ENCODE assay signal across 8 cellular contexts in the genomic region with DNA sequence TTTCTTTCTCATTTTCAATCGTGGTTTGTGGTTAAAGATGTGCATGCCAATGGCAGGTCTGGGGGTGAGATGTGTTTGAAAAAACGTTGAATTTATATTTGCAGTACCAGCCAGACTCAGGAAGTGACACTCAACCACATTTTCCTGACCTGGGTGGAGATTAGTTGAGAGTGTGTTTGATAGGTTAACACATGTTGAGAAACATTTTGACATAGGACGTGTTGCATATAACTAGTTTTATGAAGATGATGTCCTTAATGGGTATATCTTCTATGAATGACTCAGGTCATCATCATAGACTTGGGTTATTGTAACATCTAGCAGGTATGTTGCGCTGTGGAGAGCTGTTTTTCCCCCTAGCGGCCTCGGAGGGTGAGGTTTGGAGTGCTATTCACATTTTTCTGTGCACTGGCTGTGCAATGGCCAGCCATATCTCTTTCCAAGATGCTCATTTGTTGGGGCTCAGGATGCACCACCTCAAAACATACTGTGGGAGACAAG. TPM values are rescaled to one million over a fixed set of nuclear protein-coding genes. Genes with fewer than 3 reads are reported as not detected.
DNase-seq lines count a peak whose midpoint lies in the region; ATAC-seq and TF ChIP-seq lines count a peak whose summit lies in the region.

No MANE protein-coding gene starts in this region.

- H3K27ac ChIP-seq in cardiac muscle cell = no peak overlapping the region
- H3K27ac ChIP-seq in heart right ventricle = peak overlapping the region in 1 of 10 donors; percentile 38
- no peak overlapping the region for H3K27ac ChIP-seq in testis

- 74 to 79% methylated on average over 6 of the region's 6 CpGs for WGBS in heart right ventricle, 2 donors
- WGBS in testis, 2 donors = 78 to 87% methylated on average over 6 of the region's 6 CpGs

- no peaks in the 10 kb centered on the region for H3K9me3 ChIP-seq in cardiac muscle cell (ENCODE audit: low read depth)
- H3K9me3 ChIP-seq in heart right ventricle = peaks cover 0 to 6% (median 0%) of the 10 kb centered on the region in 11 donors
- no peaks in the 10 kb centered on the region for H3K9me3 ChIP-seq in testis

- H3K4me3 ChIP-seq in cardiac muscle cell = no peak overlapping the region
- no peak overlapping the region for H3K4me3 ChIP-seq in heart right ventricle
- no peak overlapping the region for H3K4me3 ChIP-seq in testis

- H3K36me3 Mint-ChIP-seq in activated naive CD8-positive, alpha-beta T cell treated with anti-CD3 and anti-CD28 coated beads for 36 hours = peaks cover 6% of the 10 kb centered on the region

- peak; percentile 50 for TF ChIP-seq CTCF in cardiac muscle cell (IDR thresholded peaks at IDR 0.05; ENCODE audit: low read depth, low read length)
- TF ChIP-seq CTCF in heart right ventricle (IDR thresholded peaks at IDR 0.05) = peak in 1 of 9 donors; percentile 24
- TF ChIP-seq CTCF in testis (IDR thresholded peaks at IDR 0.05) = no peak

- intact Hi-C loops in heart right ventricle (cut with DNase I) = no loop called here
- intact Hi-C loops in testis (cut with DNase I; ENCODE audit: low total_unique reads) = no loop called here

- peaks cover 9% of the 10 kb centered on the region for H3K9me3 Mint-ChIP-seq in activated naive CD8-positive, alpha-beta T cell treated with anti-CD3 and anti-CD28 coated beads for 36 hours

- H3K27me3 ChIP-seq in cardiac muscle cell = no peaks in the 10 kb centered on the region
- no peaks in the 10 kb centered on the region for H3K27me3 ChIP-seq in heart right ventricle
- no peaks in the 10 kb centered on the region for H3K27me3 ChIP-seq in testis

- peaks cover 38% of the 10 kb centered on the region for H3K4me1 Mint-ChIP-seq in activated naive CD8-positive, alpha-beta T cell treated with anti-CD3 and anti-CD28 coated beads for 36 hours

- no peak for ATAC-seq in heart right ventricle
- peak; percentile 90 for ATAC-seq in HG03342 (IDR thresholded peaks at IDR 0.05; ENCODE audit: unreplicated experiment)

- no peak for TF ChIP-seq POLR2A in testis (IDR thresholded peaks at IDR 0.05)

- H3K36me3 ChIP-seq in cardiac muscle cell (no peaks in the 10 kb centered on the region), heart right ventricle (no peaks in the 10 kb centered on the region), testis (ENCODE audit: low read depth, missing control alignments) (no peaks in the 10 kb centered on the region)

- H3K27me3 Mint-ChIP-seq in activated naive CD8-positive, alpha-beta T cell treated with anti-CD3 and anti-CD28 coated beads for 36 hours = no peaks in the 10 kb centered on the region

- DNase-seq in cardiac muscle cell (ENCODE audit: low read depth in 1 of 2, low spot score in 1 of 2) (peak in 1 of 2 donors; percentile 44), heart right ventricle (no peak), SW480 (ENCODE audit: low spot score) (peak; percentile 60), testis (no peak), amniotic stem cell (lab: John Stamatoyannopoulos, UW) (no peak)
- DNase-seq in activated naive CD8-positive, alpha-beta T cell treated with anti-CD3 and anti-CD28 coated beads for 36 hours = peak; percentile 80
- peak; percentile 67 to 74 for DNase-seq in stimulated activated CD4-positive, alpha-beta T cell treated with anti-CD3 and anti-CD28 coated beads, Interleukin-15, amount 100 ng/mL, for 48 hours (ENCODE audit: low read depth in 2 of 2)

- no peaks in the 10 kb centered on the region for H3K4me1 ChIP-seq in cardiac muscle cell (ENCODE audit: low read depth)
- H3K4me1 ChIP-seq in heart right ventricle = peaks cover 0 to 36% (median 13%) of the 10 kb centered on the region in 9 donors
- no peaks in the 10 kb centered on the region for H3K4me1 ChIP-seq in testis

- peak overlapping the region; percentile 69 for H3K4me3 Mint-ChIP-seq in activated naive CD8-positive, alpha-beta T cell treated with anti-CD3 and anti-CD28 coated beads for 36 hours

- H3K27ac Mint-ChIP-seq in activated naive CD8-positive, alpha-beta T cell treated with anti-CD3 and anti-CD28 coated beads for 36 hours = peak overlapping the region; percentile 92

RNA-seq across cellular contexts. Expression of gene CD38, which starts 21.7 kb away (rescaled TPM):
- total RNA-seq in cardiac muscle cell (not detected in 2 replicates), heart right ventricle (10 to 100 TPM in 1 of 10 donors, 1 to 10 TPM in 7, under 1 TPM in 2; 0.68 to 11.3 (median 3.3) TPM), testis (1 to 10 TPM in 1 of 2 donors, under 1 TPM in 1; 0.68 to 1.0 TPM)
- polyA plus RNA-seq in cardiac muscle cell (0.69 TPM in 1 of 2 replicates, not detected in the other), heart right ventricle (1 to 10 TPM; 1.3 to 3.7 TPM), testis (ENCODE audit: insufficient read depth, low read depth, low replicate concordance) (2.2 TPM)
- total RNA-seq in activated naive CD8-positive, alpha-beta T cell treated with anti-CD3 and anti-CD28 coated beads for 36 hours = 10 to 100 TPM; 40.3 to 42.1 TPM

RNA-seq across cellular contexts. Expression of gene BST1, which starts 53.5 kb away (rescaled TPM):
- total RNA-seq in cardiac muscle cell = 0.09 and 0.60 TPM in 2 replicates
- 0.24 and 0.35 TPM in 2 replicates for polyA plus RNA-seq in cardiac muscle cell
- total RNA-seq in heart right ventricle = 1 to 10 TPM; 1.3 to 5.7 (median 3.2) TPM
- polyA plus RNA-seq in heart right ventricle = 1 to 10 TPM; 2.3 to 2.9 TPM
- total RNA-seq in activated naive CD8-positive, alpha-beta T cell treated with anti-CD3 and anti-CD28 coated beads for 36 hours = under 1 TPM; 0.38 to 0.54 TPM
- 1 to 10 TPM; 1.1 to 1.6 TPM for total RNA-seq in testis
- 6.9 TPM for polyA plus RNA-seq in testis (ENCODE audit: insufficient read depth, low read depth, low replicate concordance)

Comparison
In these comparisons a context has a peak if more than half of its experiments do, and no peak if none do; other contexts are left out.
1. DNase-seq: peak in SW480 (single experiment), activated naive CD8-positive, alpha-beta T cell treated with anti-CD3 and anti-CD28 coated beads for 36 hours (single experiment) and stimulated activated CD4-positive, alpha-beta T cell treated with anti-CD3 and anti-CD28 coated beads, Interleukin-15, amount 100 ng/mL, for 48 hours (2 of 2); none in heart right ventricle (0 of 2), testis (single experiment) and amniotic stem cell (single experiment).